Comparison of ENCODE assay signal across 8 cellular contexts in genomic region chr5:142325677-142326479, GRCh38. TPM values are rescaled to one million over a fixed set of nuclear protein-coding genes. Genes with fewer than 3 reads are reported as not detected.
DNase-seq lines count a peak whose midpoint lies in the region; ATAC-seq and TF ChIP-seq lines count a peak whose summit lies in the region.

No MANE protein-coding gene starts in this region.

- peaks cover 31% of the 10 kb centered on the region for H4K20me1 ChIP-seq in SK-N-SH (ENCODE audit: insufficient read depth)

- H3K9me2 ChIP-seq in SK-N-SH, result no peaks in the 10 kb centered on the region

- peak overlapping the region; percentile 77 for H3K4me2 ChIP-seq in SK-N-SH

- H3K4me1 ChIP-seq in HAP-1 (peaks cover 6% of the 10 kb centered on the region; the same call in 1 of the 2 replicates), SK-N-SH (ENCODE audit: control insufficient read depth in 1 of 2, insufficient read depth in 2 of 2, low read depth in 1 of 2, low read length in 1 of 2) (peaks cover 24 to 42% of the 10 kb centered on the region in 2 experiments), lower lobe of right lung (peaks cover 48% of the 10 kb centered on the region), testis (peaks cover 16% of the 10 kb centered on the region)

- under 1% methylated on average over 41 of the region's 46 CpGs for WGBS in SK-N-SH (ENCODE audit: low lambda C conversion rate)
- 8 to 10% methylated on average over 2 to 43 of the region's 46 CpGs for WGBS in testis, 2 donors

- TF ChIP-seq CTCF in AG10803 (conservative IDR thresholded peaks at IDR 0.05; ENCODE audit: low read length) (no peak), SK-N-SH (IDR thresholded peaks at IDR 0.05) (no peak), dorsolateral prefrontal cortex (IDR thresholded peaks at IDR 0.05 in 54 of 56, conservative IDR thresholded peaks at IDR 0.05 in 2 of 56; ENCODE audit: low read depth in 1 of 56, partially characterized antibody in 56 of 56) (no peak), lower lobe of right lung (IDR thresholded peaks at IDR 0.05) (no peak), testis (IDR thresholded peaks at IDR 0.05) (no peak)

- peak overlapping the region; percentile 95 for H3K9ac ChIP-seq in SK-N-SH

- in situ Hi-C loops in HAP-1 (cut with MboI; ENCODE audit: low sequenced_read_pairs), result no loop called here

- H3K36me3 ChIP-seq in HAP-1 (replicated peaks), result no peaks in the 10 kb centered on the region
- peaks cover 0 to 9% of the 10 kb centered on the region in 2 experiments for H3K36me3 ChIP-seq in SK-N-SH (replicated peaks in 1 of 2; ENCODE audit: control insufficient read depth in 1 of 2, insufficient read depth in 2 of 2, low read length in 1 of 2)
- H3K36me3 ChIP-seq in lower lobe of right lung, result no peaks in the 10 kb centered on the region
- no peaks in the 10 kb centered on the region for H3K36me3 ChIP-seq in testis (ENCODE audit: low read depth, missing control alignments)

- TF ChIP-seq EP300 in SK-N-SH (IDR thresholded peaks at IDR 0.05; ENCODE audit: borderline replicate concordance in 1 of 2, low read depth in 1 of 2, low read length in 1 of 2), result peak; percentile 64 to 70; a peak in 2 of 4 replicates

- H3K9me3 ChIP-seq in HAP-1 (no peaks in the 10 kb centered on the region), SK-N-SH (no peaks in the 10 kb centered on the region), lower lobe of right lung (no peaks in the 10 kb centered on the region), testis (no peaks in the 10 kb centered on the region)

- peaks cover 96% of the 10 kb centered on the region for H3K79me2 ChIP-seq in SK-N-SH (ENCODE audit: insufficient read depth)

- peaks cover 30% of the 10 kb centered on the region for H3F3A ChIP-seq in SK-N-SH (replicated peaks; ENCODE audit: insufficient read depth)

- CTCF ChIA-PET in SK-N-SH (lab: Yijun Ruan, JAX), result interaction anchor here (0.6 to 9.9 kb wide), 18 partner anchors 19 to 372 kb away, joined by 3 to 117 read pairs (median 4); no protein-coding TSS in a partner anchor

- peak; percentile 56 to 58 for ATAC-seq in lower lobe of right lung
- no peak for ATAC-seq in HG03097 (IDR thresholded peaks at IDR 0.05; ENCODE audit: low FRiP score, unreplicated experiment)
- ATAC-seq in GM18873 (IDR thresholded peaks at IDR 0.05; ENCODE audit: low FRiP score, unreplicated experiment), result no peak

- POLR2A ChIA-PET in SK-N-SH (lab: Yijun Ruan, JAX), result interaction anchor here (0.6 to 3.5 kb wide), 13 partner anchors 8 to 314 kb away, joined by 3 to 27 read pairs (median 4); no protein-coding TSS in a partner anchor

- intact Hi-C loops in dorsolateral prefrontal cortex (cut with DNase I), result no loop called here
- intact Hi-C loops in lower lobe of right lung (cut with DNase I), result no loop called here
- intact Hi-C loops in testis (cut with DNase I; ENCODE audit: low total_unique reads), result no loop called here

- TF ChIP-seq RAD21 in SK-N-SH (IDR thresholded peaks at IDR 0.05; ENCODE audit: low read length), result 0 out of 2 replicates have a peak, but pooled peaks have one; percentile 7

- H3K4me3 ChIP-seq in AG10803 (ENCODE audit: low read length) (peak overlapping the region; percentile 88), HAP-1 (peak overlapping the region; percentile 12; the same call in 1 of the 2 replicates), SK-N-SH (ENCODE audit: low read depth in 2 of 2, low read length in 1 of 2) (peak overlapping the region; percentile 93 to 95), dorsolateral prefrontal cortex (peak overlapping the region; percentile 37 to 95 (median 73)), lower lobe of right lung (peak overlapping the region; percentile 76), testis (peak overlapping the region; percentile 39 to 72)

- H3K27me3 ChIP-seq in HAP-1 (ENCODE audit: low read depth), result peaks cover 2% of the 10 kb centered on the region; the same call in 1 of the 2 replicates
- H3K27me3 ChIP-seq in SK-N-SH (ENCODE audit: insufficient read depth), result no peaks in the 10 kb centered on the region
- H3K27me3 ChIP-seq in dorsolateral prefrontal cortex, result peaks cover 0 to 50% (median 0%) of the 10 kb centered on the region in 45 donors
- H3K27me3 ChIP-seq in lower lobe of right lung (ENCODE audit: low read depth), result peaks cover 29% of the 10 kb centered on the region
- no peaks in the 10 kb centered on the region for H3K27me3 ChIP-seq in testis

- DNase-seq in AG10803 (ENCODE audit: low read depth) (peak; percentile 63), HAP-1 (ENCODE audit: low spot score in 2 of 2) (peak in 1 of 2 experiments; percentile 25), SK-N-SH (peak; percentile 81), dorsolateral prefrontal cortex (peak in 7 of 10 donors; percentile 37 to 62 (median 45)), lower lobe of right lung (peak; percentile 73), testis (peak; percentile 25)

- peak overlapping the region; percentile 98 for H3K27ac ChIP-seq in SK-N-SH (ENCODE audit: low read depth in 2 of 2, low read length in 1 of 2)
- H3K27ac ChIP-seq in dorsolateral prefrontal cortex, result peak overlapping the region in 58 of 59 donors; percentile 18 to 92 (median 74)
- H3K27ac ChIP-seq in lower lobe of right lung, result peak overlapping the region; percentile 97
- peak overlapping the region in 1 of 2 donors; percentile 32 for H3K27ac ChIP-seq in testis

- H2AFZ ChIP-seq in SK-N-SH (ENCODE audit: low read depth), result peak overlapping the region; percentile 69

- no peak for TF ChIP-seq POLR2A in testis (IDR thresholded peaks at IDR 0.05)

TF ChIP-seq in SK-N-SH, 30 proteins besides CTCF, POLR2A, EP300 and RAD21 (continues in another document):
- TF ChIP-seq MAX (IDR thresholded peaks at IDR 0.05; ENCODE audit: low read depth) (peak; percentile 43; the same call in 1 of the 2 replicates), YY1 (IDR thresholded peaks at IDR 0.05; ENCODE audit: low read depth) (no peak), JUND (IDR thresholded peaks at IDR 0.05) (peak; percentile 32), REST (IDR thresholded peaks at IDR 0.05; ENCODE audit: low read depth, low read length) (no peak), TEAD4 (IDR thresholded peaks at IDR 0.05; ENCODE audit: borderline replicate concordance, insufficient read depth) (peak; percentile 56; the same call in 1 of the 2 replicates), PBX3 (IDR thresholded peaks at IDR 0.05) (peak; percentile 69), POLR2AphosphoS5 (IDR thresholded peaks at IDR 0.05; ENCODE audit: low read depth, low read length) (peak; percentile 15; the same call in 1 of the 2 replicates), GATA2 (CRISPR knock-in tag; IDR thresholded peaks at IDR 0.05) (peak; percentile 47; the same call in 1 of the 2 replicates), MXI1 (IDR thresholded peaks at IDR 0.05; ENCODE audit: low read depth, low read length) (no peak; the same call in 1 of the 2 replicates), FOSL2 (IDR thresholded peaks at IDR 0.05; ENCODE audit: borderline replicate concordance, low read depth) (no peak), CHD2 (IDR thresholded peaks at IDR 0.05; ENCODE audit: low read length, partially characterized antibody) (peak; percentile 56)

RNA-seq across cellular contexts. Expression of gene SPRY4, which starts 1.1 kb away (rescaled TPM):
- 12.2 and 18.0 TPM in 2 replicates for polyA plus RNA-seq in SK-N-SH (2012; rRNA removed)
- polyA plus RNA-seq in SK-N-SH (2012; cell fraction: cytosol; rRNA removed), result 6.7 and 9.0 TPM in 2 replicates
- polyA plus RNA-seq in SK-N-SH (2012; cell fraction: nucleus; rRNA removed), result 49.5 and 71.0 TPM in 2 replicates
- total RNA-seq in dorsolateral prefrontal cortex, result 10 to 100 TPM in 102 of 120 experiments, 1 to 10 TPM in 18; 7.2 to 26.4 (median 14.3) TPM
- total RNA-seq in lower lobe of right lung, result 42.7 TPM
- total RNA-seq in testis, result 1 to 10 TPM; 5.3 to 7.2 TPM
- 3.8 TPM for polyA plus RNA-seq in testis (ENCODE audit: insufficient read depth, low read depth, low replicate concordance)

Comparison
In these comparisons a context has a peak if more than half of its experiments do, and no peak if none do; other contexts are left out.
1. H3K4me3 ChIP-seq: peak in every context shown above with its lines; median percentile 94 in SK-N-SH; 88 in AG10803; 76 in lower lobe of right lung; 73 in dorsolateral prefrontal cortex; 56 in testis; 12 in HAP-1.
2. ATAC-seq: peak in lower lobe of right lung (2 of 2); none in HG03097 (single experiment) and GM18873 (single experiment).